In the genomic region with DNA sequence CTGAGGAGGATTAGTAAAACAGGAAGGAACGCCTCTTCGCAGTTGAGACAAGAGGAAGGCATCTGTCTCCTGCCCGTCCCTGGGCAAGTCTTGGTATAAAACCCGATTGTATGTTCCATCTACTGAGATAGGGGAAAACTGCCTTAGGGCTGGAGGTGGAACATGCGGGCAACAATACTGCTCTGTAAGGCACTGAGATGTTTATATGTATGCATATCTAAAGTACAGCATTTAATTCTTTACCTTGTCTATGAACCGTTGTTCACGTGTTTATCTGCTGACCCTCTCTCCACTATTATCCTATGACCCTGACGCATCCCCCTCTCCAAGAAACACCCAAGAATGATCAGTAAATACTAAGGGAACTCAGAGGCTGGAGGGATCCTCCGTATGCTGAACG, we compare ENCODE assay signal across 8 cellular contexts.
DNase-seq lines count a peak whose midpoint lies in the region; ATAC-seq and TF ChIP-seq lines count a peak whose summit lies in the region.

No MANE protein-coding gene starts in this region.

- H3K27ac ChIP-seq in VCaP (peak overlapping the region; percentile 86), iPS-18a (ENCODE audit: low read length) (no peak overlapping the region), subcutaneous abdominal adipose tissue (ENCODE audit: low read depth, low read length) (peak overlapping the region; percentile 61)

- H3K4me1 ChIP-seq in iPS-18a (ENCODE audit: control insufficient read depth, low read depth, low read length): peaks cover 6% of the 10 kb centered on the region
- peaks cover 6 to 21% (median 20%) of the 10 kb centered on the region in 5 donors for H3K4me1 ChIP-seq in subcutaneous abdominal adipose tissue (ENCODE audit: control insufficient read depth in 5 of 5, insufficient read depth in 5 of 5, low read length in 5 of 5)

- H3K36me3 ChIP-seq in iPS-18a (ENCODE audit: control insufficient read depth, low read depth, low read length) (peaks cover 21% of the 10 kb centered on the region), subcutaneous abdominal adipose tissue (ENCODE audit: control insufficient read depth in 5 of 5, insufficient read depth in 5 of 5, low read length in 5 of 5) (peaks cover 0 to 29% (median 25%) of the 10 kb centered on the region in 5 donors)

- no peak for DNase-seq in T-helper 2 cell treated with Interferon-gamma antibody and Interleukin-4, amounts not matched to agents 5 μg/mL and 100 μg/mL, for 36 hours (ENCODE audit: low spot score)
- no peak for DNase-seq in T-helper 2 cell
- DNase-seq in stimulated activated CD4-positive, alpha-beta T cell treated with anti-CD3 and anti-CD28 coated beads, Interleukin-1b, Interleukin-23, amount 100 ng/mL, for 48 hours: no peak
- DNase-seq in stimulated activated CD4-positive, alpha-beta T cell treated with anti-CD3 and anti-CD28 coated beads, Interleukin-4, amount 100 ng/mL, for 24 hours: no peak

- H3K4me3 Mint-ChIP-seq in T-helper 2 cell treated with Interferon-gamma antibody and Interleukin-4, amounts not matched to agents 5 μg/mL and 100 μg/mL, for 36 hours: peak overlapping the region; percentile 96

- H3K4me1 Mint-ChIP-seq in T-helper 2 cell treated with Interferon-gamma antibody and Interleukin-4, amounts not matched to agents 5 μg/mL and 100 μg/mL, for 36 hours (ENCODE audit: low read depth): peaks cover 26% of the 10 kb centered on the region

- H3K9me3 Mint-ChIP-seq in T-helper 2 cell treated with Interferon-gamma antibody and Interleukin-4, amounts not matched to agents 5 μg/mL and 100 μg/mL, for 36 hours: no peaks in the 10 kb centered on the region

- no peaks in the 10 kb centered on the region for H3K27me3 Mint-ChIP-seq in T-helper 2 cell treated with Interferon-gamma antibody and Interleukin-4, amounts not matched to agents 5 μg/mL and 100 μg/mL, for 36 hours (ENCODE audit: low read depth)

- H3K27me3 ChIP-seq in iPS-18a (ENCODE audit: control insufficient read depth, insufficient read depth, low read length) (no peaks in the 10 kb centered on the region), subcutaneous abdominal adipose tissue (ENCODE audit: control insufficient read depth in 5 of 5, insufficient read depth in 4 of 5, low read length in 5 of 5) (no peaks in the 10 kb centered on the region)

- peak overlapping the region; percentile 89 for H3K27ac Mint-ChIP-seq in T-helper 2 cell treated with Interferon-gamma antibody and Interleukin-4, amounts not matched to agents 5 μg/mL and 100 μg/mL, for 36 hours

- H3K4me3 ChIP-seq in iPS-18a (ENCODE audit: low read length) (peak overlapping the region; percentile 90), subcutaneous abdominal adipose tissue (ENCODE audit: low read depth in 1 of 5, low read length in 5 of 5) (peak overlapping the region; percentile 86 to 98 (median 93))

- peaks cover 21% of the 10 kb centered on the region for H3K36me3 Mint-ChIP-seq in T-helper 2 cell treated with Interferon-gamma antibody and Interleukin-4, amounts not matched to agents 5 μg/mL and 100 μg/mL, for 36 hours (ENCODE audit: low read depth)

- no peaks in the 10 kb centered on the region for H3K9me3 ChIP-seq in iPS-18a (ENCODE audit: control insufficient read depth, low read depth, low read length)
- no peaks in the 10 kb centered on the region for H3K9me3 ChIP-seq in subcutaneous abdominal adipose tissue (ENCODE audit: control insufficient read depth in 5 of 5, low read length in 5 of 5)

- H3K9ac ChIP-seq in iPS-18a (ENCODE audit: low read length) (peak overlapping the region; percentile 43), subcutaneous abdominal adipose tissue (ENCODE audit: low read length in 5 of 5) (peak overlapping the region in 4 of 5 donors; percentile 58 to 99 (median 92))

- TF ChIP-seq CTCF in VCaP (conservative IDR thresholded peaks at IDR 0.05): no peak

- ATAC-seq in GM18861 (IDR thresholded peaks at IDR 0.05; ENCODE audit: unreplicated experiment): no peak
